1 cellular context compared by ENCODE assay signal in genomic region chr19:33375156-33375744, GRCh38.
A peak's percentile ranks its signal among the peaks of the same experiment; 100 is the strongest.
TF ChIP-seq lines count a peak whose summit lies in the region.

No MANE protein-coding gene starts in this region.

TF ChIP-seq in IMR-90, 13 proteins besides CTCF, POLR2A, EP300 and RAD21:
- TF ChIP-seq CHD1 (IDR thresholded peaks at IDR 0.05; ENCODE audit: low read depth, low read length) (0 out of 2 replicates have a peak, but pooled peaks have one; percentile 22), RFX5 (IDR thresholded peaks at IDR 0.05; ENCODE audit: low read depth, low read length) (no peak)
TF ChIP-seq in IMR-90: peak in this region for 1.
